In the genomic region with DNA sequence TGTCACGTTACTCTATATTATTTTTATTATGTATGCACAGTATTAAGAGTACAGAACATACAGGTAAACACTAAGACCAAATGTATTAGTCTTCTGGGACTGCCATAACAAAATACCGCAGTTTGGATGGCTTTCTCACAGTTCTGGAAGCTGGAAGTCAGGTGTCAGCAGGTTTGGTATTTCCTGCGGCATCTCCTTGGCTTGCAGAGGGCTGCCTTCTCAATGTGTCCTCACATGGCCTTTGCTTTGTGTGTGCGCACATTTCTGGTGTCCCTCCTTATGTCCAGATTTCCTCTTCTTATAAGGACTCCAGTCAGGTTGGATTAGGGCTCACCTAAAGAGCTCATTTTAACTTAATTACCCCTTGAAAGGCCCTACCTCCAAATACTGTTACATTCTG, we compare ENCODE assay signal across 28 cellular contexts.
"Had no signal": no experiment of that assay in that cellular context is flagged by ENCODE, and none has a peak within 500 bp of the region (broad histone marks: within the 10 kb centered on the region; RNA-seq: fewer than 3 reads in every experiment).

No MANE protein-coding gene starts in this region.

- H3K27me3 ChIP-seq: colonic mucosa, esophagus squamous epithelium, gastrocnemius medialis, heart right ventricle, hepatocyte, left lung had no signal

- H3K4me2 ChIP-seq: hepatocyte had no signal

- DNase-seq: colonic mucosa; cortex of kidney; effector CD8-positive, alpha-beta T cell; effector memory CD8-positive, alpha-beta T cell; endodermal cell; erythroblast; esophagus squamous epithelium; foreskin fibroblast; foreskin melanocyte; gastrocnemius medialis; glutamatergic neuron; head of caudate nucleus; heart right ventricle; hypothalamus; immature natural killer cell; islet precursor cell; left cardiac atrium; left lung; left ventricle myocardium superior; lower lobe of right lung; mesenchymal stem cell; mucosa of descending colon had no signal

- H3K36me3 ChIP-seq: colonic mucosa, esophagus squamous epithelium, gastrocnemius medialis, heart right ventricle, left lung, lower lobe of right lung had no signal

- H3K4me3 Mint-ChIP-seq: dendritic cell treated with granulocyte-macrophage colony-stimulating factor and Interleukin-4, amounts not matched to agents 40 ng/mL and 50 ng/mL, for 4 days; effector memory CD8-positive, alpha-beta T cell; endodermal cell; immature natural killer cell; mesothelial cell of epicardium had no signal

- H3K27ac ChIP-seq: colonic mucosa, epithelial cell of prostate, esophagus squamous epithelium, gastrocnemius medialis, heart right ventricle, hepatocyte, left lung, lower lobe of right lung had no signal

- H3K4me3 ChIP-seq: colonic mucosa, esophagus squamous epithelium, gastrocnemius medialis, heart right ventricle, hepatocyte, left lung, lower lobe of right lung, mucosa of descending colon had no signal

- H3K36me3 Mint-ChIP-seq: immature natural killer cell, mesothelial cell of epicardium had no signal

- H2AFZ ChIP-seq: hepatocyte had no signal

- H3K9me3 Mint-ChIP-seq: dendritic cell treated with granulocyte-macrophage colony-stimulating factor and Interleukin-4, amounts not matched to agents 40 ng/mL and 50 ng/mL, for 4 days; effector memory CD8-positive, alpha-beta T cell; endodermal cell had no signal

- H3K27me3 Mint-ChIP-seq: dendritic cell treated with granulocyte-macrophage colony-stimulating factor and Interleukin-4, amounts not matched to agents 40 ng/mL and 50 ng/mL, for 4 days had no signal

- H3K4me1 ChIP-seq: colonic mucosa, esophagus squamous epithelium, gastrocnemius medialis had no signal

- FAIRE-seq: endometrium had no signal

- H3K4me1 Mint-ChIP-seq: endodermal cell, immature natural killer cell, mesothelial cell of epicardium had no signal

- ATAC-seq: effector memory CD8-positive, alpha-beta T cell; esophagus mucosa; gastrocnemius medialis; heart right ventricle; left cardiac atrium; left lung; left ventricle myocardium superior; lower lobe of right lung; mucosa of descending colon had no signal

- H3K9me3 ChIP-seq: colonic mucosa, esophagus squamous epithelium, gastrocnemius medialis, heart right ventricle, left lung, lower lobe of right lung, mucosa of descending colon had no signal

- H3K79me2 ChIP-seq: hepatocyte had no signal

- H3K27ac Mint-ChIP-seq: dendritic cell treated with granulocyte-macrophage colony-stimulating factor and Interleukin-4, amounts not matched to agents 40 ng/mL and 50 ng/mL, for 4 days; effector memory CD8-positive, alpha-beta T cell; endodermal cell; immature natural killer cell; mesothelial cell of epicardium had no signal
